Comparison of ENCODE assay signal across 1 cellular context in the genomic region with DNA sequence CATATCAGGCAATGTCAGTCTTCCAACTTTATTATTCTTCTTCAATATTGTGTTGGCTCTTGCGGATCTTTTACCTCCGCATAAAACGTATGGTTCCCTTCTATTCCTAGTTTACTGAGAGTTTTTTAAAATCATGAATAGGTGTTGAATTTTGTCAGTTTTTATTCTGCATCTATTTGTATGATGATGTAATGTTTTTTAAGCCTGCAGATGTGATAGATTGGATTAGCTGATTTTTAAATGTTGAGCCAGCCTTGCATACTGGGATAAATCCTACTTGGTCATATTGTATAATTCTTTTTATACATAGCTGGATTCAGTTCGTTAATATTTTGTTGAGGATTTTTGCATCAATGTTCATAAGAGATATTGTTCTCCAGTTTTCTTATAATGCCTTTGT.
TF ChIP-seq lines count a peak whose summit lies in the region.

No MANE protein-coding gene starts in this region.

TF ChIP-seq in HepG2, 621 proteins besides CTCF, POLR2A, EP300 and RAD21:
- TF ChIP-seq ZNF780A (CRISPR knock-in tag; IDR thresholded peaks at IDR 0.05), result no peak
- peak; percentile 75 for TF ChIP-seq ATF7 (IDR thresholded peaks at IDR 0.05)
- TF ChIP-seq ATF7 (CRISPR knock-in tag; IDR thresholded peaks at IDR 0.05), result no peak
- TF ChIP-seq HDAC6 (IDR thresholded peaks at IDR 0.05; ENCODE audit: low read depth, low read length), result no peak
- TF ChIP-seq AHR (CRISPR knock-in tag; IDR thresholded peaks at IDR 0.05), result no peak
- no peak for TF ChIP-seq ZNF292 (CRISPR knock-in tag; IDR thresholded peaks at IDR 0.05; ENCODE audit: borderline replicate concordance, low read depth)
